ENCODE assay signal across 8 cellular contexts in genomic region chr6:2450546-2450945, GRCh38.
DNase-seq lines count a peak whose midpoint lies in the region; ATAC-seq and TF ChIP-seq lines count a peak whose summit lies in the region.

No MANE protein-coding gene starts in this region.

- H3K4me1 ChIP-seq in body of pancreas (no peaks in the 10 kb centered on the region), prostate gland (replicated peaks) (no peaks in the 10 kb centered on the region), aorta (ENCODE audit: control insufficient read depth in 1 of 2, insufficient read depth in 2 of 2, low read length in 2 of 2) (peaks cover 0 to 3% of the 10 kb centered on the region in 2 donors)

- CTCF ChIA-PET in HEK293T (lab: Yijun Ruan, JAX), result interaction anchor here (0.7 kb wide), 1 partner anchor 47 kb away, joined by 3 read pairs; no protein-coding TSS in a partner anchor

- no peaks in the 10 kb centered on the region for H3K36me3 ChIP-seq in body of pancreas (replicated peaks in 1 of 2; ENCODE audit: insufficient read depth in 1 of 2, low read depth in 2 of 2)
- no peaks in the 10 kb centered on the region for H3K36me3 ChIP-seq in prostate gland
- H3K36me3 ChIP-seq in aorta (ENCODE audit: control insufficient read depth in 1 of 2, insufficient read depth in 2 of 2, low read length in 1 of 2), result no peaks in the 10 kb centered on the region

- POLR2A ChIA-PET in HEK293T (lab: Yijun Ruan, JAX), result no interaction called here

- DNase-seq in HEK293T (ENCODE audit: extremely low spot score) (peak; percentile 48), NCI-H2227 (lab: John Stamatoyannopoulos, UW; ENCODE audit: unreplicated experiment) (peak; percentile 17), body of pancreas (peak; percentile 40 to 72 (median 64)), prostate gland (ENCODE audit: low spot score) (peak; percentile 38), aorta (no peak), NOMO-1 treated with dmso at 0.1 percent for 144 hours (lab: John Stamatoyannopoulos, UW; ENCODE audit: unreplicated experiment) (no peak)
- DNase-seq in activated CD4-positive, alpha-beta T cell treated with anti-CD3 and anti-CD28 coated beads, Interleukin-2, amount 50 U/mL, for 1 hour, result no peak

- 34 to 51% methylated on average over 12 of the region's 12 CpGs for WGBS in body of pancreas, 2 donors
- 11% methylated on average over 12 of the region's 12 CpGs for WGBS in prostate gland
- WGBS in aorta, 2 donors, result 7 to 8% methylated on average over 12 of the region's 12 CpGs

- H3K27me3 ChIP-seq in body of pancreas (no peaks in the 10 kb centered on the region), prostate gland (replicated peaks; ENCODE audit: insufficient read depth) (no peaks in the 10 kb centered on the region), aorta (ENCODE audit: control insufficient read depth in 1 of 2, insufficient read depth in 2 of 2, low read length in 1 of 2) (no peaks in the 10 kb centered on the region)

- H3K9me3 ChIP-seq in body of pancreas (no peaks in the 10 kb centered on the region), prostate gland (no peaks in the 10 kb centered on the region), aorta (ENCODE audit: control insufficient read depth, low read length) (no peaks in the 10 kb centered on the region)

- H3K4me3 ChIP-seq in body of pancreas (no peak overlapping the region), prostate gland (no peak overlapping the region), aorta (ENCODE audit: low read length in 2 of 2) (peak overlapping the region in 1 of 2 donors; percentile 28)

- intact Hi-C loops in body of pancreas (cut with DNase I) (no loop called here), prostate gland (cut with DNase I) (no loop called here), aorta (cut with DNase I) (loop anchor here (5.0 kb wide), 2 partner anchors 172 to 182 kb away; no protein-coding TSS in a partner anchor)

- TF ChIP-seq CTCF in body of pancreas (IDR thresholded peaks at IDR 0.05), result no peak
- no peak for TF ChIP-seq CTCF in prostate gland (IDR thresholded peaks at IDR 0.05)

- ATAC-seq in body of pancreas (no peak), GM18498 (IDR thresholded peaks at IDR 0.05; ENCODE audit: unreplicated experiment) (no peak), aorta (ENCODE audit: low FRiP score) (no peak)

- H3K27ac ChIP-seq in body of pancreas (no peak overlapping the region), prostate gland (no peak overlapping the region), aorta (ENCODE audit: low read depth in 1 of 2, low read length in 2 of 2) (no peak overlapping the region)

- TF ChIP-seq POLR2A in body of pancreas (IDR thresholded peaks at IDR 0.05) (no peak), prostate gland (IDR thresholded peaks at IDR 0.05) (no peak)

TF ChIP-seq in HEK293T, 16 proteins besides CTCF, POLR2A, EP300 and RAD21:
- no peak for TF ChIP-seq PKNOX1 (IDR thresholded peaks at IDR 0.05)
- TF ChIP-seq L3MBTL2 (conservative IDR thresholded peaks at IDR 0.05), result no peak; the same call in 1 of the 2 replicates
- no peak for TF ChIP-seq HDGF (IDR thresholded peaks at IDR 0.05; ENCODE audit: borderline replicate concordance)
- TF ChIP-seq ELF4 (IDR thresholded peaks at IDR 0.05), result no peak
- TF ChIP-seq TARDBP (IDR thresholded peaks at IDR 0.05), result no peak
- TF ChIP-seq SP1 (IDR thresholded peaks at IDR 0.05), result no peak
- no peak for TF ChIP-seq ARNT (IDR thresholded peaks at IDR 0.05)
- TF ChIP-seq ZNF384 (IDR thresholded peaks at IDR 0.05), result no peak
- no peak for TF ChIP-seq BHLHE40 (IDR thresholded peaks at IDR 0.05; ENCODE audit: borderline replicate concordance)
- no peak for TF ChIP-seq FOXM1 (IDR thresholded peaks at IDR 0.05; ENCODE audit: borderline replicate concordance)
- TF ChIP-seq LEF1 (IDR thresholded peaks at IDR 0.05; ENCODE audit: borderline replicate concordance), result no peak
TF ChIP-seq in HEK293T: peak in this region for 0.

Comparison
In these comparisons a context has a peak if more than half of its experiments do, and no peak if none do; other contexts are left out.
1. DNase-seq: peak in HEK293T (single experiment), NCI-H2227 (single experiment), body of pancreas (4 of 4) and prostate gland (single experiment); none in activated CD4-positive, alpha-beta T cell treated with anti-CD3 and anti-CD28 coated beads, Interleukin-2, amount 50 U/mL, for 1 hour (single experiment), aorta (0 of 2) and NOMO-1 treated with dmso at 0.1 percent for 144 hours (single experiment).
2. intact Hi-C loops: an anchor here in aorta (5.0 kb wide); none called in body of pancreas and prostate gland.